9 cellular contexts compared by ENCODE assay signal in the genomic region with DNA sequence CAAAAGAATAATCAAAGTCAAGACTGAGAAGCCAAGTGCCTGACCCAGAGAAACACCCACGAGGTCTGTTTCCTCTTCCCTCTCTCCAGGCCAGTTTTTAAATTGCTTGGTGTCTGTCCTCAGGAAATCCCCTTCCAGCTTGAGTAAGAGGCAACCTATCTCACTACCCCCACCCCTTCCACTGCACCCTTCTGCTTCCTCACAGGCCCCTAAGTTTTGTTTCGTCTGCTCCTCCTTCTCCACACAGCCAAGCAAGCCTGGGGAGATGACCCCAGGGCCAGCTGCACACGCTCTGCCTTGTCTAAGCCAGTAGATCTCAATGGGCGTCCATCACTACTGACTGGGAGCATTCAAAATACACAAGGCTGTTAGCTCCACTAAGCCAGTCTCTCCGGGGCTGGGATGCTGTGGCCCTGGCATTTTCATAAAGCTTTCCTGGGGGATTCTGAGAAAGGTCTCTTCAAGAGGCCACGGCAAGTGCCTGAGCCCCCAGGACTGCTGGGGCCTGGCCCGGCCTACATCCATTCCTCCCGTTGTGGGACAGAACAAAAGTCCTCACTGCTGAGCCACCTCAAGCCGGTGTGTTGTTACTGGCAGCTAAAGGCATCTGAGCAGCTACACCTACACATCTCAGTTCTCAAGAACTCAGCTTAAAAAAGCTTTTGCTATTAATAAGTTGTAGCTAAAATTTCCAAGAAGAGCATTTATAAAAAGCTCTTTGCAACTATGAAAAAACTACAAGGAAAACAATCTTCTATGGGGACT. TPM values are rescaled to one million over a fixed set of nuclear protein-coding genes. Genes with fewer than 3 reads are reported as not detected.
DNase-seq lines count a peak whose midpoint lies in the region; ATAC-seq and TF ChIP-seq lines count a peak whose summit lies in the region.
"Had no signal": no experiment of that assay in that cellular context is flagged by ENCODE, and none has a peak within 500 bp of the region (broad histone marks: within the 10 kb centered on the region; RNA-seq: fewer than 3 reads in every experiment).

No MANE protein-coding gene starts in this region.

- H3K4me3 ChIP-seq in uterus: no peak overlapping the region

- DNase-seq in KBM-7 (peak; percentile 55), caudate nucleus (lab: John Stamatoyannopoulos, UW) (peak in 8 of 61 donors; percentile 4 to 68 (median 28)), pons (ENCODE audit: low spot score) (peak; percentile 68), uterus (no peak), hepatic stellate cell (ENCODE audit: low spot score) (no peak)
- DNase-seq: SHP77 had no signal

- H3K27ac ChIP-seq in caudate nucleus (ENCODE audit: low read depth, low read length) (peak overlapping the region; percentile 16), uterus (peak overlapping the region in 1 of 2 donors; percentile 27)

- peaks cover 4 to 7% of the 10 kb centered on the region in 2 donors for H3K4me1 ChIP-seq in uterus

- no peak for TF ChIP-seq POLR2A in uterus (IDR thresholded peaks at IDR 0.05)

- no peaks in the 10 kb centered on the region for H3K9me3 ChIP-seq in uterus

- in situ Hi-C loops in KBM-7 (cut with MboI; ENCODE audit: low pct_unique_long_range_greater_than_20kb, low sequenced_read_pairs): no loop called here

- intact Hi-C loops in uterus (cut with DNase I; ENCODE audit: low total_unique reads): no loop called here

- H3K36me3 ChIP-seq in uterus: no peaks in the 10 kb centered on the region

- ATAC-seq in GM18502 (IDR thresholded peaks at IDR 0.05; ENCODE audit: poor library complexity, unreplicated experiment) (peak; percentile 43), HG03139 (IDR thresholded peaks at IDR 0.05; ENCODE audit: unreplicated experiment) (no peak), GM21381 (IDR thresholded peaks at IDR 0.05; ENCODE audit: unreplicated experiment) (no peak)

- no peaks in the 10 kb centered on the region for H3K27me3 ChIP-seq in uterus

- TF ChIP-seq CTCF in uterus (IDR thresholded peaks at IDR 0.05): no peak

RNA-seq across cellular contexts. Expression of gene IL4I1, which starts 14.9 kb away (rescaled TPM):
- total RNA-seq in uterus: 1 to 10 TPM in 1 of 4 donors, under 1 TPM in 1, not detected in 2; 0.82 to 1.2 TPM

RNA-seq across cellular contexts. Expression of gene ATF5, which starts 17.4 kb away (rescaled TPM):
- total RNA-seq in uterus: 10 to 100 TPM in 1 of 4 donors, 1 to 10 TPM in 2, not detected in 1; 2.1 to 10.0 (median 3.6) TPM

RNA-seq across cellular contexts. Expression of gene NUP62, which starts 17.7 kb away (rescaled TPM):
- total RNA-seq in uterus: 10 to 100 TPM; 12.1 to 40.4 (median 24.6) TPM

RNA-seq across cellular contexts. Expression of gene TBC1D17, which starts 34.1 kb away (rescaled TPM):
- 10 to 100 TPM in 3 of 4 donors, 1 to 10 TPM in 1; 9.1 to 44.1 (median 12.5) TPM for total RNA-seq in uterus

RNA-seq across cellular contexts. Expression of gene AKT1S1, which starts 34.4 kb away (rescaled TPM):
- 10 to 100 TPM in 1 of 4 donors, 1 to 10 TPM in 3; 2.6 to 26.7 (median 5.9) TPM for total RNA-seq in uterus

Comparison
In these comparisons a context has a peak if more than half of its experiments do, and no peak if none do; other contexts are left out.
1. DNase-seq: peak in KBM-7 (single experiment) and pons (single experiment); none in uterus (0 of 2) and hepatic stellate cell (single experiment).